In the genomic region with DNA sequence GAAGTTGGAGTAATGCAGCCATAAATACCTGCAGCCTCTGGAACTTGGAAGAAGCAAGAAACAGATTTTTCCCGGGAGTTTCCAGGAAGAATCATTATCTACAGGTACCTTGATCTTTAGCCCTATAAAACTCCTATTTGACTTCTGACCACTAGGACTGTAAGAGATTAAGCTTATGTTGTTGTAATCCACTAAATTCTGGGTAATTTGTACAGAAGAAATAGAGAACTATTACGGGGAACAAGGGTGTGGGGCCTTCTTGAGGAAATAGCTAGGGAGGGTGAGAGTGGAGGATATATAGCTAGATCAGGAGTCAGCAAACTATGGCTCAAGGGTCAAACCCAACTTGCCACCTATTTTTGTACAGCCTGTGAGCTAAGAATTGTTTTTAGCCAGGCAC, we compare ENCODE assay signal across 31 cellular contexts.
"Had no signal": no experiment of that assay in that cellular context is flagged by ENCODE, and none has a peak within 500 bp of the region (broad histone marks: within the 10 kb centered on the region; RNA-seq: fewer than 3 reads in every experiment).

No MANE protein-coding gene starts in this region.

- H3K27me3 ChIP-seq: adrenal gland, body of pancreas, cardiac muscle cell, colonic mucosa had no signal

- H3K4me3 Mint-ChIP-seq: activated B cell treated with CpG ODN at 0.5 μM for 24 hours; activated CD8-positive, alpha-beta T cell treated with anti-CD3 and anti-CD28 coated beads for 36 hours; activated naive CD4-positive, alpha-beta T cell treated with anti-CD3 and anti-CD28 coated beads, Interleukin-2, amount 50 U/mL, for 24 hours; activated naive CD8-positive, alpha-beta T cell treated with anti-CD3 and anti-CD28 coated beads for 36 hours; activated naive CD8-positive, alpha-beta T cell treated with anti-CD3 and anti-CD28 coated beads, Interleukin-2, amount 50 U/mL, for 24 hours; activated T-cell treated with anti-CD3 and anti-CD28 coated beads, Interleukin-2, amount 50 U/mL, for 4 hours; activated T-helper 17 cell treated with anti-CD3 and anti-CD28 coated beads, Interleukin-2, amount 50 U/mL, for 72 hours; T-helper 17 cell; T-helper 2 cell treated with Interferon-gamma antibody and Interleukin-4, amounts not matched to agents 5 μg/mL and 100 μg/mL, for 36 hours had no signal

- H3K4me1 ChIP-seq: adrenal gland, body of pancreas, colonic mucosa had no signal

- H3K27ac ChIP-seq: adrenal gland, body of pancreas, cardiac muscle cell, colonic mucosa, WERI-Rb-1 had no signal

- H3K36me3 Mint-ChIP-seq: activated naive CD4-positive, alpha-beta T cell treated with anti-CD3 and anti-CD28 coated beads, Interleukin-2, amount 50 U/mL, for 24 hours; activated naive CD8-positive, alpha-beta T cell treated with anti-CD3 and anti-CD28 coated beads for 36 hours had no signal

- ATAC-seq: activated CD4-positive, CD25-positive, alpha-beta regulatory T cell treated with anti-CD3 and anti-CD28 coated beads, Interleukin-2, amount 50 U/mL, for 24 hours; activated CD8-positive, alpha-beta T cell treated with anti-CD3 and anti-CD28 coated beads for 36 hours; activated naive CD8-positive, alpha-beta T cell treated with anti-CD3 and anti-CD28 coated beads, Interleukin-2, amount 50 U/mL, for 24 hours; activated T-cell treated with anti-CD3 and anti-CD28 coated beads, Interleukin-2, amount 50 U/mL, for 4 hours; activated T-helper 17 cell treated with anti-CD3 and anti-CD28 coated beads, Interleukin-2, amount 50 U/mL, for 72 hours; body of pancreas; esophagus mucosa; T-helper 17 cell had no signal

- DNase-seq: activated B cell treated with CpG ODN at 0.5 μM for 24 hours; activated CD4-positive, alpha-beta T cell treated with anti-CD3 and anti-CD28 coated beads for 48 hours; activated CD4-positive, alpha-beta T cell treated with anti-CD3 and anti-CD28 coated beads, Interleukin-2, amount 50 U/mL, for 1 hour; activated CD4-positive, alpha-beta T cell treated with anti-CD3 and anti-CD28 coated beads, Interleukin-2, amount 50 U/mL, for 48 hours; activated CD8-positive, alpha-beta memory T cell treated with anti-CD3 and anti-CD28 coated beads for 24 hours; activated CD8-positive, alpha-beta T cell treated with anti-CD3 and anti-CD28 coated beads for 36 hours; activated effector memory CD4-positive, alpha-beta T cell treated with Interleukin-2 at 50 U/mL for 16 hours; activated gamma-delta T cell treated with Interleukin-2 at 50 U/mL for 16 hours; activated naive CD4-positive, alpha-beta T cell treated with Interleukin-2 at 50 U/mL for 16 hours; activated naive CD8-positive, alpha-beta T cell treated with anti-CD3 and anti-CD28 coated beads for 36 hours; activated naive CD8-positive, alpha-beta T cell treated with anti-CD3 and anti-CD28 coated beads, Interleukin-2, amount 50 U/mL, for 24 hours; activated T-cell treated with anti-CD3 and anti-CD28 coated beads, Interleukin-2, amount 50 U/mL, for 4 hours; adrenal gland; amygdala; aorta; body of pancreas; central memory CD4-positive, alpha-beta T cell; cerebellar nuclear complex; colonic mucosa; effector CD8-positive, alpha-beta T cell; foreskin fibroblast; T-helper 1 cell; T-helper 17 cell; T1000; WERI-Rb-1 had no signal

- H3K4me1 Mint-ChIP-seq: activated B cell treated with CpG ODN at 0.5 μM for 24 hours; activated naive CD4-positive, alpha-beta T cell treated with anti-CD3 and anti-CD28 coated beads, Interleukin-2, amount 50 U/mL, for 24 hours; activated naive CD8-positive, alpha-beta T cell treated with anti-CD3 and anti-CD28 coated beads for 36 hours; activated naive CD8-positive, alpha-beta T cell treated with anti-CD3 and anti-CD28 coated beads, Interleukin-2, amount 50 U/mL, for 24 hours; activated T-helper 17 cell treated with anti-CD3 and anti-CD28 coated beads, Interleukin-2, amount 50 U/mL, for 72 hours; T-helper 17 cell had no signal

- H3K4me3 ChIP-seq: adrenal gland, body of pancreas, cardiac muscle cell, colonic mucosa had no signal

- H3K9me3 ChIP-seq: adrenal gland, body of pancreas, colonic mucosa had no signal

- H3K9me3 Mint-ChIP-seq: activated CD8-positive, alpha-beta T cell treated with anti-CD3 and anti-CD28 coated beads for 36 hours; activated naive CD4-positive, alpha-beta T cell treated with anti-CD3 and anti-CD28 coated beads, Interleukin-2, amount 50 U/mL, for 24 hours; activated naive CD8-positive, alpha-beta T cell treated with anti-CD3 and anti-CD28 coated beads for 36 hours; activated naive CD8-positive, alpha-beta T cell treated with anti-CD3 and anti-CD28 coated beads, Interleukin-2, amount 50 U/mL, for 24 hours; activated T-cell treated with anti-CD3 and anti-CD28 coated beads, Interleukin-2, amount 50 U/mL, for 4 hours; activated T-helper 17 cell treated with anti-CD3 and anti-CD28 coated beads, Interleukin-2, amount 50 U/mL, for 72 hours; T-helper 2 cell treated with Interferon-gamma antibody and Interleukin-4, amounts not matched to agents 5 μg/mL and 100 μg/mL, for 36 hours had no signal

- H3K27ac Mint-ChIP-seq: activated B cell treated with CpG ODN at 0.5 μM for 24 hours; activated CD8-positive, alpha-beta T cell treated with anti-CD3 and anti-CD28 coated beads for 36 hours; activated naive CD4-positive, alpha-beta T cell treated with anti-CD3 and anti-CD28 coated beads, Interleukin-2, amount 50 U/mL, for 24 hours; activated naive CD8-positive, alpha-beta T cell treated with anti-CD3 and anti-CD28 coated beads for 36 hours; activated naive CD8-positive, alpha-beta T cell treated with anti-CD3 and anti-CD28 coated beads, Interleukin-2, amount 50 U/mL, for 24 hours; activated T-helper 17 cell treated with anti-CD3 and anti-CD28 coated beads, Interleukin-2, amount 50 U/mL, for 72 hours; T-helper 17 cell; T-helper 2 cell treated with Interferon-gamma antibody and Interleukin-4, amounts not matched to agents 5 μg/mL and 100 μg/mL, for 36 hours had no signal

- H3K27me3 Mint-ChIP-seq: activated B cell treated with CpG ODN at 0.5 μM for 24 hours; activated CD8-positive, alpha-beta T cell treated with anti-CD3 and anti-CD28 coated beads for 36 hours; activated naive CD8-positive, alpha-beta T cell treated with anti-CD3 and anti-CD28 coated beads, Interleukin-2, amount 50 U/mL, for 24 hours; activated T-helper 17 cell treated with anti-CD3 and anti-CD28 coated beads, Interleukin-2, amount 50 U/mL, for 72 hours had no signal

- H3K36me3 ChIP-seq: adrenal gland, cardiac muscle cell, colonic mucosa, WERI-Rb-1 had no signal
